20 cellular contexts compared by ENCODE assay signal in genomic region chr17:66450008-66450856, GRCh38.
DNase-seq lines count a peak whose midpoint lies in the region; ATAC-seq, FAIRE-seq and TF ChIP-seq lines count a peak whose summit lies in the region.
"Had no signal": no experiment of that assay in that cellular context is flagged by ENCODE, and none has a peak within 500 bp of the region (broad histone marks: within the 10 kb centered on the region; RNA-seq: fewer than 3 reads in every experiment).

No MANE protein-coding gene starts in this region.

- peaks cover 18% of the 10 kb centered on the region for H3K4me1 ChIP-seq in astrocyte (ENCODE audit: insufficient read depth, low read length)
- peaks cover 2% of the 10 kb centered on the region for H3K4me1 ChIP-seq in suprapubic skin

- no peak overlapping the region for H3K4me3 ChIP-seq in Jurkat, Clone E6-1 (ENCODE audit: low read length)
- no peak overlapping the region for H3K4me3 ChIP-seq in astrocyte (ENCODE audit: insufficient read depth, low read depth, low read length)
- no peak overlapping the region for H3K4me3 ChIP-seq in suprapubic skin
- H3K4me3 ChIP-seq: cardiac muscle cell, esophagus muscularis mucosa, PC-9, SJSA1 had no signal

- H2AFZ ChIP-seq in astrocyte (ENCODE audit: low read depth, low read length) = no peak overlapping the region
- H2AFZ ChIP-seq: PC-9 had no signal

- H3K4me2 ChIP-seq in astrocyte (ENCODE audit: low read length) = peak overlapping the region; percentile 44
- H3K4me2 ChIP-seq: PC-9 had no signal

- H3K9me3 Mint-ChIP-seq in activated T-cell treated with anti-CD3 and anti-CD28 coated beads, Interleukin-2, amount 50 U/mL, for 4 hours = no peaks in the 10 kb centered on the region
- peaks cover 9% of the 10 kb centered on the region for H3K9me3 Mint-ChIP-seq in astrocyte (ENCODE audit: unreplicated experiment)
- H3K9me3 Mint-ChIP-seq: nephron had no signal

- no peak for TF ChIP-seq CTCF in astrocyte (IDR thresholded peaks at IDR 0.05; ENCODE audit: insufficient read depth, low read depth, low read length)
- no peak for TF ChIP-seq CTCF in suprapubic skin (IDR thresholded peaks at IDR 0.05)

- DNase-seq in activated T-cell treated with anti-CD3 and anti-CD28 coated beads, Interleukin-2, amount 50 U/mL, for 4 hours = no peak
- no peak for DNase-seq in activated T-cell treated with anti-CD3 and anti-CD28 coated beads, Interleukin-2, amount 50 U/mL, for 48 hours
- DNase-seq in Jurkat, Clone E6-1 (ENCODE audit: low read depth, low spot score) = peak; percentile 99
- no peak for DNase-seq in astrocyte (ENCODE audit: low read depth)
- no peak for DNase-seq in stimulated activated naive CD8-positive, alpha-beta T cell treated with anti-CD3 and anti-CD28 coated beads, Interleukin-15, Interleukin-2, amounts not matched to agents 100 U/mL and 50 U/mL, for 24 hours
- no peak for DNase-seq in suprapubic skin (ENCODE audit: low spot score in 2 of 2)
- DNase-seq: activated CD4-positive, alpha-beta T cell treated with anti-CD3 and anti-CD28 coated beads, Interleukin-2, amount 50 U/mL, for 48 hours; activated gamma-delta T cell treated with Interleukin-2 at 50 U/mL for 16 hours; GOT3; islet precursor cell; NCI-H2081 treated with DMSO at 0.1 percent for 48 hours; NCI-H526; PC-9; retina had no signal

- H3K27me3 Mint-ChIP-seq in activated T-cell treated with anti-CD3 and anti-CD28 coated beads, Interleukin-2, amount 50 U/mL, for 4 hours (ENCODE audit: low read depth) = no peaks in the 10 kb centered on the region
- no peaks in the 10 kb centered on the region for H3K27me3 Mint-ChIP-seq in astrocyte (ENCODE audit: low read depth, unreplicated experiment)

- no peak overlapping the region for H3K27ac Mint-ChIP-seq in astrocyte (ENCODE audit: unreplicated experiment)
- H3K27ac Mint-ChIP-seq: nephron had no signal

- no peak overlapping the region for H3K9ac ChIP-seq in astrocyte (ENCODE audit: low read length)

- H3K36me3 Mint-ChIP-seq in activated T-cell treated with anti-CD3 and anti-CD28 coated beads, Interleukin-2, amount 50 U/mL, for 4 hours (ENCODE audit: insufficient read depth) = peaks cover 11% of the 10 kb centered on the region
- H3K36me3 Mint-ChIP-seq in astrocyte (ENCODE audit: low read depth, unreplicated experiment) = peaks cover 9% of the 10 kb centered on the region

- H3K9me3 ChIP-seq in astrocyte (ENCODE audit: insufficient read depth, low read depth, low read length) (no peaks in the 10 kb centered on the region), suprapubic skin (no peaks in the 10 kb centered on the region)
- H3K9me3 ChIP-seq: esophagus muscularis mucosa, SJSA1 had no signal

- ATAC-seq in activated T-cell treated with anti-CD3 and anti-CD28 coated beads, Interleukin-2, amount 50 U/mL, for 4 hours = peak; percentile 59 to 75
- peak; percentile 47 for ATAC-seq in stimulated activated naive CD8-positive, alpha-beta T cell treated with anti-CD3 and anti-CD28 coated beads, Interleukin-15, Interleukin-2, amounts not matched to agents 100 U/mL and 50 U/mL, for 24 hours
- ATAC-seq in HG02759 (IDR thresholded peaks at IDR 0.05; ENCODE audit: unreplicated experiment) (no peak), HG03457 (IDR thresholded peaks at IDR 0.05; ENCODE audit: unreplicated experiment) (no peak)

- peaks cover 52% of the 10 kb centered on the region for H3K4me1 Mint-ChIP-seq in activated T-cell treated with anti-CD3 and anti-CD28 coated beads, Interleukin-2, amount 50 U/mL, for 4 hours (ENCODE audit: low read depth)
- H3K4me1 Mint-ChIP-seq in astrocyte (ENCODE audit: low read depth, unreplicated experiment) = peaks cover 25% of the 10 kb centered on the region

- TF ChIP-seq EP300 in suprapubic skin (IDR thresholded peaks at IDR 0.05) = no peak

- H3K4me3 Mint-ChIP-seq in activated T-cell treated with anti-CD3 and anti-CD28 coated beads, Interleukin-2, amount 50 U/mL, for 4 hours = no peak overlapping the region
- H3K4me3 Mint-ChIP-seq in astrocyte (ENCODE audit: unreplicated experiment) = no peak overlapping the region
- H3K4me3 Mint-ChIP-seq: nephron had no signal

- FAIRE-seq in astrocyte (lab: Jason Lieb, UNC) = no peak

- 87% methylated on average over 13 of the region's 13 CpGs for WGBS in suprapubic skin

- H3K79me2 ChIP-seq in astrocyte (ENCODE audit: insufficient read depth, low read length) = peaks cover 48% of the 10 kb centered on the region

- TF ChIP-seq POLR2A in suprapubic skin (IDR thresholded peaks at IDR 0.05) = no peak

- H3K27ac ChIP-seq in astrocyte (ENCODE audit: low read depth, low read length) (no peak overlapping the region), suprapubic skin (no peak overlapping the region)
- H3K27ac ChIP-seq: cardiac muscle cell, esophagus muscularis mucosa, PC-9, SJSA1 had no signal

- peaks cover 24% of the 10 kb centered on the region for H4K20me1 ChIP-seq in astrocyte (ENCODE audit: insufficient read depth, low read length)

- H3K27me3 ChIP-seq in astrocyte (ENCODE audit: insufficient read depth, low read length) = no peaks in the 10 kb centered on the region
- H3K27me3 ChIP-seq in suprapubic skin = no peaks in the 10 kb centered on the region
- H3K27me3 ChIP-seq: cardiac muscle cell, esophagus muscularis mucosa, SJSA1 had no signal

- H3K36me3 ChIP-seq in astrocyte (ENCODE audit: insufficient read depth, low read length) (no peaks in the 10 kb centered on the region), suprapubic skin (no peaks in the 10 kb centered on the region)
- H3K36me3 ChIP-seq: cardiac muscle cell, esophagus muscularis mucosa, SJSA1 had no signal

Comparison
In these comparisons a context has a peak if more than half of its experiments do, and no peak if none do; other contexts are left out.
1. ATAC-seq: peak in activated T-cell treated with anti-CD3 and anti-CD28 coated beads, Interleukin-2, amount 50 U/mL, for 4 hours (2 of 2) and stimulated activated naive CD8-positive, alpha-beta T cell treated with anti-CD3 and anti-CD28 coated beads, Interleukin-15, Interleukin-2, amounts not matched to agents 100 U/mL and 50 U/mL, for 24 hours (single experiment); none in HG02759 (single experiment) and HG03457 (single experiment).